ENCODE assay signal across 8 cellular contexts in genomic region chr12:22543246-22544037, GRCh38.
DNase-seq lines count a peak whose midpoint lies in the region; ATAC-seq lines count a peak whose summit lies in the region.

No MANE protein-coding gene starts in this region.

- H3K4me1 Mint-ChIP-seq in stimulated activated effector memory CD8-positive, alpha-beta T cell treated with anti-CD3 and anti-CD28 coated beads, Interleukin-12 subunit alpha, Interleukin-12 subunit beta, amount 100 ng/mL, for 72 hours = peaks cover 43% of the 10 kb centered on the region

- peaks cover 7% of the 10 kb centered on the region for H3K36me3 Mint-ChIP-seq in stimulated activated effector memory CD8-positive, alpha-beta T cell treated with anti-CD3 and anti-CD28 coated beads, Interleukin-12 subunit alpha, Interleukin-12 subunit beta, amount 100 ng/mL, for 72 hours

- H3K27ac Mint-ChIP-seq in stimulated activated effector memory CD8-positive, alpha-beta T cell treated with anti-CD3 and anti-CD28 coated beads, Interleukin-12 subunit alpha, Interleukin-12 subunit beta, amount 100 ng/mL, for 72 hours = peak overlapping the region; percentile 97

- H3K4me3 ChIP-seq in mucosa of rectum (ENCODE audit: low read length in 2 of 2) = peak overlapping the region; percentile 85 to 97

- peaks cover 4 to 7% of the 10 kb centered on the region in 2 donors for H3K4me1 ChIP-seq in mucosa of rectum (ENCODE audit: control insufficient read depth in 2 of 2, insufficient read depth in 2 of 2, low read length in 2 of 2)

- H3K9me3 Mint-ChIP-seq in stimulated activated effector memory CD8-positive, alpha-beta T cell treated with anti-CD3 and anti-CD28 coated beads, Interleukin-12 subunit alpha, Interleukin-12 subunit beta, amount 100 ng/mL, for 72 hours = no peaks in the 10 kb centered on the region

- peak overlapping the region; percentile 87 for H3K4me3 Mint-ChIP-seq in stimulated activated effector memory CD8-positive, alpha-beta T cell treated with anti-CD3 and anti-CD28 coated beads, Interleukin-12 subunit alpha, Interleukin-12 subunit beta, amount 100 ng/mL, for 72 hours

- no peaks in the 10 kb centered on the region for H3K36me3 ChIP-seq in mucosa of rectum (ENCODE audit: control insufficient read depth in 2 of 2, insufficient read depth in 2 of 2, low read length in 2 of 2)

- H3K9ac ChIP-seq in mucosa of rectum (ENCODE audit: low read depth in 1 of 2, low read length in 2 of 2) = peak overlapping the region; percentile 87 to 92

- no peaks in the 10 kb centered on the region for H3K27me3 ChIP-seq in mucosa of rectum (ENCODE audit: control insufficient read depth in 2 of 2, insufficient read depth in 2 of 2, low read length in 2 of 2)

- H3K27ac ChIP-seq in epithelial cell of prostate (peak overlapping the region; percentile 84), mucosa of rectum (ENCODE audit: low read depth in 2 of 2, low read length in 2 of 2) (peak overlapping the region; percentile 94 to 97)

- DNase-seq in NOMO-1 (lab: John Stamatoyannopoulos, UW; ENCODE audit: unreplicated experiment in 2 of 2) (peak; percentile 12 to 32), NOMO-1 treated with dmso at 0.1 percent for 144 hours (lab: John Stamatoyannopoulos, UW; ENCODE audit: unreplicated experiment) (no peak), NCI-H2227 treated with DMSO at 0.1 percent for 48 hours (lab: John Stamatoyannopoulos, UW) (peak; percentile 23), epithelial cell of prostate (ENCODE audit: low read depth, low spot score) (no peak)
- peak; percentile 29 for DNase-seq in activated CD8-positive, alpha-beta memory T cell treated with anti-CD3 and anti-CD28 coated beads, Interleukin-2, amount 50 U/mL, for 4 hours
- DNase-seq in stimulated activated effector memory CD8-positive, alpha-beta T cell treated with anti-CD3 and anti-CD28 coated beads, Interleukin-12 subunit alpha, Interleukin-12 subunit beta, amount 100 ng/mL, for 72 hours (ENCODE audit: low spot score in 2 of 2) = peak in 1 of 2 donors; percentile 35

- H3K9me3 ChIP-seq in mucosa of rectum (ENCODE audit: control insufficient read depth in 2 of 2, low read length in 2 of 2) = no peaks in the 10 kb centered on the region

- peak; percentile 35 for ATAC-seq in HG03039 (IDR thresholded peaks at IDR 0.05; ENCODE audit: unreplicated experiment)
- ATAC-seq in stimulated activated effector memory CD8-positive, alpha-beta T cell treated with anti-CD3 and anti-CD28 coated beads, Interleukin-12 subunit alpha, Interleukin-12 subunit beta, amount 100 ng/mL, for 72 hours = peak; percentile 73

Comparison
In these comparisons a context has a peak if more than half of its experiments do, and no peak if none do; other contexts are left out.
1. DNase-seq: peak in NOMO-1 (2 of 2), NCI-H2227 treated with DMSO at 0.1 percent for 48 hours (single experiment) and activated CD8-positive, alpha-beta memory T cell treated with anti-CD3 and anti-CD28 coated beads, Interleukin-2, amount 50 U/mL, for 4 hours (single experiment); none in NOMO-1 treated with dmso at 0.1 percent for 144 hours (single experiment) and epithelial cell of prostate (single experiment).